8 cellular contexts compared by ENCODE assay signal in the genomic region with DNA sequence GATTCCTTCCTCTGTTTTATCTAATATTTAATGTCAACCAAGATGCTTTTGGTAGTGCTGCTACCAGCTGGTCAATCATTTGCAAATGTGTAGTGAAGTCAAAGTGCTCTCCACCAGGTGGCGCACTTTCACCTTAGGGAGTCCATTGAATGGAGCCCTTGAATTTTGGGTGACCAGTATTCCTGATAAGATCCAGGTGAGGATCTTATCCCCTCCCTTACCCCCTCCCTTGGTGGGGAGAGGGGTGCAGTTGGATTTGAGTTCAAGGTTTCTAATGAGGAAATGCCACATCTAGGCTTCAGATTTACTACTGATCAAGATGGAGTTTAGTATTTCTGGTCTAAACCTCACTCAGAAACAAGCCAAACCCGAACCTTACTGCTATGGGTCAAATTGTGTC. TPM values are rescaled to one million over a fixed set of nuclear protein-coding genes. Genes with fewer than 3 reads are reported as not detected.
DNase-seq lines count a peak whose midpoint lies in the region; ATAC-seq and TF ChIP-seq lines count a peak whose summit lies in the region.

No MANE protein-coding gene starts in this region.

- no peak overlapping the region for H3K4ac ChIP-seq in IMR-90 (ENCODE audit: low read depth, low read length)

- H3K4me2 ChIP-seq in IMR-90 (ENCODE audit: low read depth, low read length) = no peak overlapping the region

- no peak overlapping the region for H3K14ac ChIP-seq in IMR-90 (replicated peaks; ENCODE audit: low read depth, low read length)

- TF ChIP-seq POLR2A in IMR-90 (IDR thresholded peaks at IDR 0.05; ENCODE audit: low read depth, low read length) = no peak

- peak; percentile 59 for ATAC-seq in CD8-positive, alpha-beta T cell
- peak; percentile 75 for ATAC-seq in GM19372 (IDR thresholded peaks at IDR 0.05; ENCODE audit: low read depth, unreplicated experiment)
- ATAC-seq in IMR-90 (ENCODE audit: low read depth) = peak; percentile 80
- peak; percentile 86 for ATAC-seq in Panc1

- H2BK120ac ChIP-seq in IMR-90 (ENCODE audit: low read depth, low read length) = no peak overlapping the region

- no peaks in the 10 kb centered on the region for H3K9me3 ChIP-seq in CD8-positive, alpha-beta T cell (ENCODE audit: low read length)
- H3K9me3 ChIP-seq in IMR-90 (ENCODE audit: control insufficient read depth, insufficient read depth, low read length) (no peaks in the 10 kb centered on the region), Panc1 (ENCODE audit: control insufficient read depth, insufficient read depth, low read depth, low read length) (no peaks in the 10 kb centered on the region), neutrophil (no peaks in the 10 kb centered on the region)

- no peak overlapping the region for H3K56ac ChIP-seq in IMR-90 (ENCODE audit: extremely low read depth, insufficient read depth, low read length)

- no peak overlapping the region for H3K27ac Mint-ChIP-seq in CD8-positive, alpha-beta T cell

- no peak overlapping the region for H2AK5ac ChIP-seq in IMR-90 (ENCODE audit: low read depth, low read length)

- H3K27me3 ChIP-seq in CD8-positive, alpha-beta T cell (ENCODE audit: insufficient read depth, low read length) = peaks cover 5% of the 10 kb centered on the region
- H3K27me3 ChIP-seq in IMR-90 (ENCODE audit: control insufficient read depth, insufficient read depth, low read length) (peaks cover 48% of the 10 kb centered on the region), Panc1 (ENCODE audit: control insufficient read depth, insufficient read depth, low read length) (peaks cover 12% of the 10 kb centered on the region), neutrophil (peaks cover 54% of the 10 kb centered on the region)

- no peaks in the 10 kb centered on the region for H3K4me1 ChIP-seq in CD8-positive, alpha-beta T cell (ENCODE audit: insufficient read depth, low read length)
- peaks cover under 1% of the 10 kb centered on the region; the same call in 1 of the 2 replicates for H3K4me1 ChIP-seq in IMR-90 (ENCODE audit: control insufficient read depth, insufficient read depth, low read length)
- H3K4me1 ChIP-seq in Panc1 (ENCODE audit: control insufficient read depth, insufficient read depth, low read length) = no peaks in the 10 kb centered on the region
- H3K4me1 ChIP-seq in neutrophil (ENCODE audit: control insufficient read depth in 1 of 2, insufficient read depth in 1 of 2, low read depth in 1 of 2, low read length in 1 of 2) = peaks cover 0 to 6% of the 10 kb centered on the region in 2 experiments

- dilution Hi-C loops in IMR-90 (cut with HindIII; ENCODE audit: low sequenced_read_pairs, unreplicated experiment) = no loop called here

- DNase-seq in CD8-positive, alpha-beta T cell = peak; percentile 56 to 87 (median 79)
- peak; percentile 85 for DNase-seq in IMR-90
- peak; percentile 52 for DNase-seq in Panc1 (ENCODE audit: low read depth, low spot score)
- peak; percentile 61 for DNase-seq in activated T-helper 1 cell treated with Interleukin-2 at 50 U/mL for 16 hours (ENCODE audit: low read depth)
- DNase-seq in fibroblast of pulmonary artery (ENCODE audit: low read depth) = peak; percentile 88
- peak; percentile 99 for DNase-seq in superior temporal gyrus (ENCODE audit: extremely low spot score)

- no peak overlapping the region for H2BK15ac ChIP-seq in IMR-90 (ENCODE audit: low read depth, low read length)

- no peak overlapping the region for H4K5ac ChIP-seq in IMR-90 (ENCODE audit: low read depth, low read length)

- peak; percentile 89 for TF ChIP-seq CTCF in CD8-positive, alpha-beta T cell (IDR thresholded peaks at IDR 0.05)
- TF ChIP-seq CTCF in IMR-90 (conservative IDR thresholded peaks at IDR 0.05; ENCODE audit: low read depth, low read length) = peak; percentile 76
- TF ChIP-seq CTCF in Panc1 (IDR thresholded peaks at IDR 0.05) = peak; percentile 89
- TF ChIP-seq CTCF in fibroblast of pulmonary artery (IDR thresholded peaks at IDR 0.05; ENCODE audit: low read length, missing control alignments) = peak; percentile 88
- peak; percentile 77 for TF ChIP-seq CTCF in neutrophil (IDR thresholded peaks at IDR 0.05)

- H3K9me1 ChIP-seq in IMR-90 (ENCODE audit: insufficient read depth, low read length) = no peaks in the 10 kb centered on the region

- CTCF ChIA-PET in CD8-positive, alpha-beta T cell (lab: Charles Lee) = interaction anchor here (0.6 to 5.2 kb wide), 9 partner anchors 8 to 345 kb away, joined by 3 to 31 read pairs (median 5); partner anchors contain the start of gene E2F6
- CTCF ChIA-PET in IMR-90 (lab: Yijun Ruan, JAX) (interaction anchor here (0.6 to 2.2 kb wide), 6 partner anchors 15 to 153 kb away, joined by 3 to 17 read pairs (median 4); no protein-coding TSS in a partner anchor), Panc1 (lab: Charles Lee) (interaction anchor here (1.0 to 2.1 kb wide), 2 partner anchors 105 to 107 kb away, joined by 9 to 16 read pairs; no protein-coding TSS in a partner anchor)

- no peak overlapping the region for H3K4me3 Mint-ChIP-seq in CD8-positive, alpha-beta T cell

- no peak overlapping the region for H2BK5ac ChIP-seq in IMR-90 (ENCODE audit: low read depth, low read length, poor library complexity, severe bottlenecking)

- no peaks in the 10 kb centered on the region for H3K36me3 Mint-ChIP-seq in CD8-positive, alpha-beta T cell

- in situ Hi-C loops in IMR-90 (cut with MboI; ENCODE audit: low sequenced_read_pairs) (loop anchor here (5.0 to 10.0 kb wide), 2 partner anchors 104 to 297 kb away; no protein-coding TSS in a partner anchor), Panc1 (cut with HindIII; ENCODE audit: low pct_unique_long_range_greater_than_20kb, low sequenced_read_pairs) (no loop called here)

- no peak overlapping the region for H3K9ac ChIP-seq in IMR-90 (ENCODE audit: low read depth, low read length)

- no peak overlapping the region for H2BK20ac ChIP-seq in IMR-90 (ENCODE audit: low read depth, low read length)

- no TSS peak for BruUV-seq in IMR-90 (replicated peaks; lab: Mats Ljungman, UMichigan)
- no TSS peak for BruUV-seq in Panc1 (replicated peaks; lab: Mats Ljungman, UMichigan)

- H3K23ac ChIP-seq in IMR-90 (ENCODE audit: low read depth, low read length) = no peak overlapping the region

- H4K91ac ChIP-seq in IMR-90 (ENCODE audit: insufficient read depth, low read depth, low read length) = no peak overlapping the region

- H3K27me3 Mint-ChIP-seq in CD8-positive, alpha-beta T cell (ENCODE audit: low read depth) = peaks cover 24% of the 10 kb centered on the region

- H2AFZ ChIP-seq in IMR-90 (replicated peaks; ENCODE audit: low read length, poor library complexity) = peak overlapping the region; percentile 49

- H3K79me1 ChIP-seq in IMR-90 (ENCODE audit: low read depth in 1 of 2, low read length in 2 of 2) = no peaks in the 10 kb centered on the region

- peak overlapping the region; percentile 85 for H2AK9ac ChIP-seq in IMR-90 (replicated peaks; ENCODE audit: low read depth, low read length, poor library complexity)

- no peaks in the 10 kb centered on the region for H4K20me1 ChIP-seq in IMR-90 (ENCODE audit: insufficient read depth, low read length)

- H3K18ac ChIP-seq in IMR-90 (ENCODE audit: low read depth, low read length) = no peak overlapping the region

- no peaks in the 10 kb centered on the region for H3K9me3 Mint-ChIP-seq in CD8-positive, alpha-beta T cell

- TF ChIP-seq RAD21 in IMR-90 (IDR thresholded peaks at IDR 0.05; ENCODE audit: low read length) = peak; percentile 74

- H3K36me3 ChIP-seq in CD8-positive, alpha-beta T cell (ENCODE audit: insufficient read depth, low read length) = no peaks in the 10 kb centered on the region
- no peaks in the 10 kb centered on the region for H3K36me3 ChIP-seq in IMR-90 (ENCODE audit: control insufficient read depth, insufficient read depth, low read length)
- no peaks in the 10 kb centered on the region for H3K36me3 ChIP-seq in Panc1 (ENCODE audit: control insufficient read depth, insufficient read depth, low read length)
- H3K36me3 ChIP-seq in neutrophil = no peaks in the 10 kb centered on the region

- no peak overlapping the region for H3K27ac ChIP-seq in CD8-positive, alpha-beta T cell (ENCODE audit: low read depth, low read length)
- no peak overlapping the region for H3K27ac ChIP-seq in IMR-90 (ENCODE audit: insufficient read depth, low read length)
- H3K27ac ChIP-seq in Panc1 (ENCODE audit: low read length) = no peak overlapping the region
- no peak overlapping the region for H3K27ac ChIP-seq in neutrophil

- H4K8ac ChIP-seq in IMR-90 (ENCODE audit: low read depth in 2 of 2, low read length in 2 of 2) = no peak overlapping the region

- no CpG with 5 or more reads among the region's 2 CpGs for WGBS in IMR-90 (ENCODE audit: extremely low coverage in 2 of 2, insufficient read length in 1 of 2), 2 experiments

- POLR2A ChIA-PET in CD8-positive, alpha-beta T cell (lab: Charles Lee) = no interaction called here
- POLR2A ChIA-PET in IMR-90 (lab: Charles Lee; ENCODE audit: unreplicated experiment) = no interaction called here
- POLR2A ChIA-PET in Panc1 (lab: Charles Lee) = no interaction called here

- H3K4me1 Mint-ChIP-seq in CD8-positive, alpha-beta T cell (ENCODE audit: low read depth) = peaks cover 2% of the 10 kb centered on the region

- no peak overlapping the region for H3K4me3 ChIP-seq in CD8-positive, alpha-beta T cell (ENCODE audit: low read depth, low read length)
- H3K4me3 ChIP-seq in IMR-90 (ENCODE audit: insufficient read depth, low read depth, low read length) (no peak overlapping the region), Panc1 (ENCODE audit: low read depth in 2 of 2, low read length in 2 of 2) (no peak overlapping the region), fibroblast of pulmonary artery (replicated peaks; ENCODE audit: low read depth, low read length) (no peak overlapping the region), neutrophil (ENCODE audit: low read depth in 1 of 2, low read length in 1 of 2) (no peak overlapping the region)

- intact Hi-C loops in CD8-positive, alpha-beta T cell (cut with DNase I, micrococcal nuclease) = loop anchor here (1.0 to 5.0 kb wide), 5 partner anchors 106 to 1529 kb away; no protein-coding TSS in a partner anchor
- intact Hi-C loops in IMR-90 (cut with micrococcal nuclease) (loop anchor here (1.0 to 5.0 kb wide), 3 partner anchors 106 to 301 kb away; no protein-coding TSS in a partner anchor), Panc1 (cut with micrococcal nuclease; ENCODE audit: unreplicated experiment) (loop anchor here (1.0 to 5.0 kb wide), 2 partner anchors 106 to 204 kb away; no protein-coding TSS in a partner anchor)

RNA-seq across cellular contexts. Expression of gene E2F6, which starts 12.0 kb away (rescaled TPM):
- 1 to 10 TPM; 4.9 to 5.0 TPM for total RNA-seq in CD8-positive, alpha-beta T cell
- total RNA-seq in IMR-90 (2012; rRNA removed) = 10.9 and 11.7 TPM in 2 replicates
- 7.2 and 8.2 TPM in 2 replicates for polyA plus RNA-seq in IMR-90 (2012; rRNA removed)
- polyA plus RNA-seq in IMR-90 (2012; cell fraction: cytosol; rRNA removed) = 5.7 and 10.5 TPM in 2 replicates
- polyA plus RNA-seq in IMR-90 (2012; cell fraction: nucleus; rRNA removed; ENCODE audit: low replicate concordance) = 10.2 and 21.8 TPM in 2 replicates
- 23.9 TPM for total RNA-seq in Panc1 (2021; ENCODE audit: unreplicated experiment)
- polyA plus RNA-seq in Panc1 (2012; ENCODE audit: insufficient read length) = 18.8 TPM

RNA-seq across cellular contexts. Expression of gene GREB1, which starts 55.9 kb away (rescaled TPM):
- total RNA-seq in CD8-positive, alpha-beta T cell = under 1 TPM; 0.25 to 0.57 TPM
- total RNA-seq in IMR-90 (2012; rRNA removed) (not detected in 2 replicates), Panc1 (2021; ENCODE audit: unreplicated experiment) (0.90 TPM)
- polyA plus RNA-seq in IMR-90 (2012; rRNA removed) = 0.05 TPM in 1 of 2 replicates, not detected in the other
- 0.01 and 0.05 TPM in 2 replicates for polyA plus RNA-seq in IMR-90 (2012; cell fraction: cytosol; rRNA removed)
- 0.04 and 0.06 TPM in 2 replicates for polyA plus RNA-seq in IMR-90 (2012; cell fraction: nucleus; rRNA removed; ENCODE audit: low replicate concordance)
- 0.31 TPM for polyA plus RNA-seq in Panc1 (2012; ENCODE audit: insufficient read length)
